ENCODE assay signal across 1 cellular context in genomic region chr10:43384252-43385221, GRCh38.
TF ChIP-seq lines count a peak whose summit lies in the region.

No MANE protein-coding gene starts in this region.

TF ChIP-seq in HEK293, 187 proteins besides CTCF, POLR2A, EP300 and RAD21 (continued from another document):
- TF ChIP-seq, protein P1, sequence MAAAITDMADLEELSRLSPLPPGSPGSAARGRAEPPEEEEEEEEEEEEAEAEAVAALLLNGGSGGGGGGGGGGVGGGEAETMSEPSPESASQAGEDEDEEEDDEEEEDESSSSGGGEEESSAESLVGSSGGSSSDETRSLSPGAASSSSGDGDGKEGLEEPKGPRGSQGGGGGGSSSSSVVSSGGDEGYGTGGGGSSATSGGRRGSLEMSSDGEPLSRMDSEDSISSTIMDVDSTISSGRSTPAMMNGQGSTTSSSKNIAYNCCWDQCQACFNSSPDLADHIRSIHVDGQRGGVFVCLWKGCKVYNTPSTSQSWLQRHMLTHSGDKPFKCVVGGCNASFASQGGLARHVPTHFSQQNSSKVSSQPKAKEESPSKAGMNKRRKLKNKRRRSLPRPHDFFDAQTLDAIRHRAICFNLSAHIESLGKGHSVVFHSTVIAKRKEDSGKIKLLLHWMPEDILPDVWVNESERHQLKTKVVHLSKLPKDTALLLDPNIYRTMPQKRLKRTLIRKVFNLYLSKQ (tag by site-specific recombination; IDR thresholded peaks at IDR 0.05; ENCODE audit: borderline replicate concordance): no peak
- 0 out of 2 replicates have a peak, but pooled peaks have one; percentile 10 for TF ChIP-seq ZNF10 (tag by site-specific recombination; IDR thresholded peaks at IDR 0.05)
- peak; percentile 41; the same call in 1 of the 2 replicates for TF ChIP-seq ZFP37 (tag by site-specific recombination; IDR thresholded peaks at IDR 0.05)
- TF ChIP-seq REPIN1 (tag by site-specific recombination; IDR thresholded peaks at IDR 0.05; ENCODE audit: low read depth): no peak
- no peak for TF ChIP-seq GFI1B (tag by site-specific recombination; IDR thresholded peaks at IDR 0.05)
- peak; percentile 61 for TF ChIP-seq SCRT2 (tag by site-specific recombination; IDR thresholded peaks at IDR 0.05)
- no peak for TF ChIP-seq ZNF266 (tag by site-specific recombination; IDR thresholded peaks at IDR 0.05; ENCODE audit: low read depth)
- no peak for TF ChIP-seq ZSCAN4 (tag by site-specific recombination; IDR thresholded peaks at IDR 0.05)
- no peak for TF ChIP-seq ZNF529 (tag by site-specific recombination; IDR thresholded peaks at IDR 0.05; ENCODE audit: insufficient replicate concordance)
- no peak for TF ChIP-seq ZNF660 (tag by site-specific recombination; IDR thresholded peaks at IDR 0.05)
- TF ChIP-seq ATF2 (tag by site-specific recombination; IDR thresholded peaks at IDR 0.05; ENCODE audit: low read depth): no peak
- no peak for TF ChIP-seq KLF8 (tag by site-specific recombination; IDR thresholded peaks at IDR 0.05)
- TF ChIP-seq BCL11B (tag by site-specific recombination; IDR thresholded peaks at IDR 0.05; ENCODE audit: low read depth): no peak
- TF ChIP-seq ZNF140 (tag by site-specific recombination; IDR thresholded peaks at IDR 0.05): no peak
- peak; percentile 27; the same call in 1 of the 2 replicates for TF ChIP-seq ZNF501 (tag by site-specific recombination; IDR thresholded peaks at IDR 0.05)
- TF ChIP-seq ZNF571 (tag by site-specific recombination; IDR thresholded peaks at IDR 0.05): no peak
- no peak for TF ChIP-seq ZNF707 (tag by site-specific recombination; IDR thresholded peaks at IDR 0.05)
- TF ChIP-seq ZNF2 (tag by site-specific recombination; IDR thresholded peaks at IDR 0.05): 0 out of 2 replicates have a peak, but pooled peaks have one; percentile 18
- TF ChIP-seq, protein P2, sequence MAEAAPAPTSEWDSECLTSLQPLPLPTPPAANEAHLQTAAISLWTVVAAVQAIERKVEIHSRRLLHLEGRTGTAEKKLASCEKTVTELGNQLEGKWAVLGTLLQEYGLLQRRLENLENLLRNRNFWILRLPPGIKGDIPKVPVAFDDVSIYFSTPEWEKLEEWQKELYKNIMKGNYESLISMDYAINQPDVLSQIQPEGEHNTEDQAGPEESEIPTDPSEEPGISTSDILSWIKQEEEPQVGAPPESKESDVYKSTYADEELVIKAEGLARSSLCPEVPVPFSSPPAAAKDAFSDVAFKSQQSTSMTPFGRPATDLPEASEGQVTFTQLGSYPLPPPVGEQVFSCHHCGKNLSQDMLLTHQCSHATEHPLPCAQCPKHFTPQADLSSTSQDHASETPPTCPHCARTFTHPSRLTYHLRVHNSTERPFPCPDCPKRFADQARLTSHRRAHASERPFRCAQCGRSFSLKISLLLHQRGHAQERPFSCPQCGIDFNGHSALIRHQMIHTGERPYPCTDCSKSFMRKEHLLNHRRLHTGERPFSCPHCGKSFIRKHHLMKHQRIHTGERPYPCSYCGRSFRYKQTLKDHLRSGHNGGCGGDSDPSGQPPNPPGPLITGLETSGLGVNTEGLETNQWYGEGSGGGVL (tag by site-specific recombination; IDR thresholded peaks at IDR 0.05): no peak
- TF ChIP-seq ZFHX2 (tag by site-specific recombination; conservative IDR thresholded peaks at IDR 0.05): no peak
- TF ChIP-seq MZF1 (tag by site-specific recombination; IDR thresholded peaks at IDR 0.05; ENCODE audit: borderline replicate concordance): no peak
- TF ChIP-seq BCL11A (tag by site-specific recombination; IDR thresholded peaks at IDR 0.05; ENCODE audit: low read depth): no peak
- no peak for TF ChIP-seq ZNF311 (tag by site-specific recombination; IDR thresholded peaks at IDR 0.05; ENCODE audit: borderline replicate concordance)
- TF ChIP-seq, protein P3, sequence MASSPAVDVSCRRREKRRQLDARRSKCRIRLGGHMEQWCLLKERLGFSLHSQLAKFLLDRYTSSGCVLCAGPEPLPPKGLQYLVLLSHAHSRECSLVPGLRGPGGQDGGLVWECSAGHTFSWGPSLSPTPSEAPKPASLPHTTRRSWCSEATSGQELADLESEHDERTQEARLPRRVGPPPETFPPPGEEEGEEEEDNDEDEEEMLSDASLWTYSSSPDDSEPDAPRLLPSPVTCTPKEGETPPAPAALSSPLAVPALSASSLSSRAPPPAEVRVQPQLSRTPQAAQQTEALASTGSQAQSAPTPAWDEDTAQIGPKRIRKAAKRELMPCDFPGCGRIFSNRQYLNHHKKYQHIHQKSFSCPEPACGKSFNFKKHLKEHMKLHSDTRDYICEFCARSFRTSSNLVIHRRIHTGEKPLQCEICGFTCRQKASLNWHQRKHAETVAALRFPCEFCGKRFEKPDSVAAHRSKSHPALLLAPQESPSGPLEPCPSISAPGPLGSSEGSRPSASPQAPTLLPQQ (tag by site-specific recombination; IDR thresholded peaks at IDR 0.05): no peak
- TF ChIP-seq ZNF23 (tag by site-specific recombination; IDR thresholded peaks at IDR 0.05; ENCODE audit: borderline replicate concordance): no peak
